ENCODE assay signal across 16 cellular contexts in the genomic region with DNA sequence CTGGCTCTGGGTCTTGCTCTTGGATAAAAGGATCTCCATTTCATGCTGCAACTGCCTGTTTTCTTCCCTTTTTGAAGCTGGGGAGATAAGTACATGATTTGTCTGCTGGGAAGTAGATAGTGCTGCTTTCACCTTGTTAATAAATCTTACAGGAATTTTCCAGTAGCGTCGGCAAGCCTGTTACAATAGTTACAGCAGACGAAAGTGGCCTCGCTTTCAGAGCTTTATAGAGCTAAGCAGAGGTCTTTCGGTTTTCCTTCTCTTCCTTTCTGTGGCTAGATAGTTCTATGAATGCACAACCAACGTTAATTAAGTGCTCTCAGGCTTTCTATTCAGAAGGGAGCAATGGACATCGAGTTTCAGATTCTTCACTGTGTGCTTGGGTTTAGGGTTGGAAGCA.
A peak's percentile ranks its signal among the peaks of the same experiment; 100 is the strongest.
DNase-seq lines count a peak whose midpoint lies in the region; ATAC-seq and TF ChIP-seq lines count a peak whose summit lies in the region.
"Had no signal": no experiment of that assay in that cellular context is flagged by ENCODE, and none has a peak within 500 bp of the region (broad histone marks: within the 10 kb centered on the region; RNA-seq: fewer than 3 reads in every experiment).

No MANE protein-coding gene starts in this region.

- no peak for TF ChIP-seq CTCF in brain (conservative IDR thresholded peaks at IDR 0.05)
- no peak for TF ChIP-seq CTCF in esophagus muscularis mucosa (IDR thresholded peaks at IDR 0.05)

- H3K36me3 Mint-ChIP-seq in brain = no peaks in the 10 kb centered on the region

- DNase-seq in esophagus muscularis mucosa (ENCODE audit: extremely low spot score) = no peak
- DNase-seq in NCI-H226 = no peak
- DNase-seq in HT-29 (ENCODE audit: low spot score) = no peak
- no peak for DNase-seq in substantia nigra (lab: John Stamatoyannopoulos, UW)
- DNase-seq: activated CD8-positive, alpha-beta memory T cell treated with anti-CD3 and anti-CD28 coated beads for 24 hours; activated naive CD4-positive, alpha-beta T cell; CD4-positive, CD25-positive, alpha-beta regulatory T cell; esophagus squamous epithelium; H7; MG63; NCI-H2171 treated with DMSO at 0.1 percent for 48 hours had no signal

- H3K9ac ChIP-seq in rectal smooth muscle tissue (ENCODE audit: low read length) = no peak overlapping the region

- TF ChIP-seq EP300 in esophagus muscularis mucosa (IDR thresholded peaks at IDR 0.05) = no peak

- 57% methylated on average over 7 of the region's 7 CpGs for WGBS in esophagus muscularis mucosa

- H3K36me3 ChIP-seq in rectal smooth muscle tissue (ENCODE audit: control insufficient read depth, insufficient read depth, low read length) = no peaks in the 10 kb centered on the region
- H3K36me3 ChIP-seq in esophagus muscularis mucosa = peaks cover 7 to 50% (median 23%) of the 10 kb centered on the region in 4 donors
- H3K36me3 ChIP-seq: MG63 had no signal

- no peaks in the 10 kb centered on the region for H3K9me3 ChIP-seq in esophagus muscularis mucosa
- H3K9me3 ChIP-seq: esophagus squamous epithelium, right atrium auricular region had no signal

- peak overlapping the region; percentile 33 for H3K4me3 ChIP-seq in rectal smooth muscle tissue (ENCODE audit: low read length)
- no peak overlapping the region for H3K4me3 ChIP-seq in esophagus muscularis mucosa
- H3K4me3 ChIP-seq: esophagus squamous epithelium, MG63, right atrium auricular region had no signal

- peak overlapping the region in 3 of 5 experiments; percentile 20 to 50 (median 26) for H3K27ac Mint-ChIP-seq in brain
- H3K27ac Mint-ChIP-seq: CD4-positive, CD25-positive, alpha-beta regulatory T cell had no signal

- H3K27me3 ChIP-seq in rectal smooth muscle tissue (ENCODE audit: control insufficient read depth, insufficient read depth, low read length) (no peaks in the 10 kb centered on the region), esophagus muscularis mucosa (no peaks in the 10 kb centered on the region)
- H3K27me3 ChIP-seq: esophagus squamous epithelium, MG63, right atrium auricular region had no signal

- peaks cover 20% of the 10 kb centered on the region for H3K4me1 ChIP-seq in rectal smooth muscle tissue (ENCODE audit: control insufficient read depth, insufficient read depth, low read length)
- H3K4me1 ChIP-seq in esophagus muscularis mucosa = peaks cover 18 to 38% (median 36%) of the 10 kb centered on the region in 4 donors

- intact Hi-C loops in esophagus muscularis mucosa (cut with DNase I) = no loop called here

- no peaks in the 10 kb centered on the region for H3K9me3 Mint-ChIP-seq in brain

- H3K27me3 Mint-ChIP-seq in brain = no peaks in the 10 kb centered on the region
- H3K27me3 Mint-ChIP-seq: CD4-positive, CD25-positive, alpha-beta regulatory T cell had no signal

- H3K4me3 Mint-ChIP-seq in brain = peak overlapping the region in 1 of 5 experiments; percentile 15
- H3K4me3 Mint-ChIP-seq: CD4-positive, CD25-positive, alpha-beta regulatory T cell had no signal

- ATAC-seq in GM19372 (IDR thresholded peaks at IDR 0.05; ENCODE audit: low read depth, unreplicated experiment) (peak; percentile 61), HG02870 (IDR thresholded peaks at IDR 0.05; ENCODE audit: unreplicated experiment) (peak; percentile 81)

- H3K4me1 Mint-ChIP-seq in brain = peaks cover 22% of the 10 kb centered on the region
- H3K4me1 Mint-ChIP-seq: CD4-positive, CD25-positive, alpha-beta regulatory T cell had no signal

- TF ChIP-seq POLR2A in esophagus muscularis mucosa (IDR thresholded peaks at IDR 0.05; ENCODE audit: low read depth) = no peak

- H3K27ac ChIP-seq in rectal smooth muscle tissue (ENCODE audit: low read depth, low read length) = peak overlapping the region; percentile 70
- H3K27ac ChIP-seq in esophagus muscularis mucosa (replicated peaks in 1 of 4) = peak overlapping the region in 2 of 4 donors; percentile 7 to 15
- H3K27ac ChIP-seq in substantia nigra (ENCODE audit: low read depth, low read length, poor library complexity, severe bottlenecking) = no peak overlapping the region
- H3K27ac ChIP-seq: right atrium auricular region had no signal
